ENCODE assay signal across 26 cellular contexts in genomic region chr22:43101306-43101705, GRCh38. TPM values are rescaled to one million over a fixed set of nuclear protein-coding genes. Genes with fewer than 3 reads are reported as not detected.
DNase-seq lines count a peak whose midpoint lies in the region; ATAC-seq and TF ChIP-seq lines count a peak whose summit lies in the region.
"Had no signal": no experiment of that assay in that cellular context is flagged by ENCODE, and none has a peak within 500 bp of the region (broad histone marks: within the 10 kb centered on the region; RNA-seq: fewer than 3 reads in every experiment).

No MANE protein-coding gene starts in this region.

- WGBS in ovary, 3 donors = 7 to 41% (median 16%) methylated on average over 7 of the region's 7 CpGs

- H3K27ac Mint-ChIP-seq in activated CD8-positive, alpha-beta T cell treated with anti-CD3 and anti-CD28 coated beads for 36 hours = no peak overlapping the region
- no peak overlapping the region for H3K27ac Mint-ChIP-seq in immature natural killer cell
- H3K27ac Mint-ChIP-seq: activated naive CD4-positive, alpha-beta T cell treated with anti-CD3 and anti-CD28 coated beads for 36 hours; activated T-cell treated with anti-CD3 and anti-CD28 coated beads, Interleukin-2, amount 50 U/mL, for 24 hours had no signal

- H3K27me3 ChIP-seq in ovary (no peaks in the 10 kb centered on the region), A673 (replicated peaks; ENCODE audit: insufficient read depth, low read depth, low read length, poor library complexity) (no peaks in the 10 kb centered on the region)
- H3K27me3 ChIP-seq: foreskin keratinocyte, MG63 had no signal

- TF ChIP-seq POLR2A in ovary (IDR thresholded peaks at IDR 0.05) = no peak

- no peak overlapping the region for H3K4me3 Mint-ChIP-seq in activated CD8-positive, alpha-beta T cell treated with anti-CD3 and anti-CD28 coated beads for 36 hours
- H3K4me3 Mint-ChIP-seq in immature natural killer cell = no peak overlapping the region
- H3K4me3 Mint-ChIP-seq: activated naive CD4-positive, alpha-beta T cell treated with anti-CD3 and anti-CD28 coated beads for 36 hours; activated T-cell treated with anti-CD3 and anti-CD28 coated beads, Interleukin-2, amount 50 U/mL, for 24 hours; naive B cell had no signal

- ATAC-seq in activated CD8-positive, alpha-beta T cell treated with anti-CD3 and anti-CD28 coated beads for 36 hours = no peak
- ATAC-seq: foreskin keratinocyte had no signal

- no peaks in the 10 kb centered on the region for H3K27me3 Mint-ChIP-seq in activated CD8-positive, alpha-beta T cell treated with anti-CD3 and anti-CD28 coated beads for 36 hours
- H3K27me3 Mint-ChIP-seq in immature natural killer cell (ENCODE audit: low read depth in 3 of 3) = peaks cover 0 to 1% (median 0%) of the 10 kb centered on the region in 3 donors
- H3K27me3 Mint-ChIP-seq: activated T-cell treated with anti-CD3 and anti-CD28 coated beads, Interleukin-2, amount 50 U/mL, for 24 hours had no signal

- peaks cover 4% of the 10 kb centered on the region for H3K9me3 Mint-ChIP-seq in activated CD8-positive, alpha-beta T cell treated with anti-CD3 and anti-CD28 coated beads for 36 hours
- no peaks in the 10 kb centered on the region for H3K9me3 Mint-ChIP-seq in immature natural killer cell

- no peaks in the 10 kb centered on the region for H3K36me3 ChIP-seq in ovary
- H3K36me3 ChIP-seq in A673 (ENCODE audit: insufficient read depth, low read length, poor library complexity, severe bottlenecking) = no peaks in the 10 kb centered on the region
- H3K36me3 ChIP-seq: MG63 had no signal

- intact Hi-C loops in ovary (cut with DNase I) = no loop called here
- intact Hi-C loops in A673 (cut with micrococcal nuclease; ENCODE audit: unreplicated experiment) = no loop called here
- intact Hi-C loops in activated CD8-positive, alpha-beta T cell treated with anti-CD3 and anti-CD28 coated beads for 36 hours (cut with micrococcal nuclease) = no loop called here

- CTCF ChIA-PET in A673 (lab: Charles Lee) = no interaction called here
- CTCF ChIA-PET in activated CD8-positive, alpha-beta T cell treated with anti-CD3 and anti-CD28 coated beads for 36 hours (lab: Charles Lee) = interaction anchor here (1.7 kb wide), 1 partner anchor 11 kb away, joined by 4 read pairs; no protein-coding TSS in a partner anchor

- peak overlapping the region in 1 of 2 donors; percentile 43 for H3K27ac ChIP-seq in ovary
- H3K27ac ChIP-seq in A673 (ENCODE audit: low read depth, low read length, poor library complexity, severe bottlenecking) = no peak overlapping the region
- H3K27ac ChIP-seq: C4-2B, epithelial cell of prostate had no signal

- H3K4me3 ChIP-seq in fibroblast of the aortic adventitia (ENCODE audit: low read depth, low read length) (no peak overlapping the region), ovary (no peak overlapping the region), A673 (ENCODE audit: low read depth, low read length, poor library complexity, severe bottlenecking) (no peak overlapping the region)
- H3K4me3 ChIP-seq: MG63 had no signal

- TF ChIP-seq CTCF in fibroblast of the aortic adventitia (IDR thresholded peaks at IDR 0.05; ENCODE audit: insufficient read depth, low read length) (no peak), ovary (IDR thresholded peaks at IDR 0.05) (no peak), A673 (conservative IDR thresholded peaks at IDR 0.05; ENCODE audit: low read depth, low read length) (no peak)
- no peak for TF ChIP-seq CTCF in activated CD8-positive, alpha-beta T cell treated with anti-CD3 and anti-CD28 coated beads for 36 hours (IDR thresholded peaks at IDR 0.05)

- H3K4me1 Mint-ChIP-seq in activated CD8-positive, alpha-beta T cell treated with anti-CD3 and anti-CD28 coated beads for 36 hours (ENCODE audit: low read depth) = peaks cover 14% of the 10 kb centered on the region
- H3K4me1 Mint-ChIP-seq in immature natural killer cell = peaks cover 0 to 4% of the 10 kb centered on the region in 2 donors

- DNase-seq in SK-N-DZ (ENCODE audit: low spot score) (peak; percentile 88), fibroblast of the aortic adventitia (ENCODE audit: low read depth) (peak; percentile 21), islet precursor cell (peak; percentile 93), ovary (peak; percentile 50 to 77 (median 72)), A673 (ENCODE audit: low spot score) (no peak), immature natural killer cell (no peak), NCI-H1417 (lab: John Stamatoyannopoulos, UW) (no peak)
- no peak for DNase-seq in activated CD8-positive, alpha-beta T cell treated with anti-CD3 and anti-CD28 coated beads for 36 hours
- DNase-seq: activated CD4-positive, CD25-positive, alpha-beta regulatory T cell treated with anti-CD3 and anti-CD28 coated beads, Interleukin-2, amount 50 U/mL, for 72 hours; activated CD8-positive, alpha-beta memory T cell treated with anti-CD3 and anti-CD28 coated beads for 24 hours; activated naive CD4-positive, alpha-beta T cell treated with anti-CD3 and anti-CD28 coated beads for 36 hours; activated T-cell treated with anti-CD3 and anti-CD28 coated beads, Interleukin-2, amount 50 U/mL, for 24 hours; aorta; central memory CD4-positive, alpha-beta T cell; foreskin keratinocyte; hippocampal formation; MG63; naive B cell; NCI-H1417 treated with DMSO at 0.1 percent for 48 hours; NCI-H510A; retina; T-helper 9 cell had no signal

- no peaks in the 10 kb centered on the region for H3K36me3 Mint-ChIP-seq in activated CD8-positive, alpha-beta T cell treated with anti-CD3 and anti-CD28 coated beads for 36 hours (ENCODE audit: low read depth)
- no peaks in the 10 kb centered on the region for H3K36me3 Mint-ChIP-seq in immature natural killer cell
- H3K36me3 Mint-ChIP-seq: naive B cell had no signal

- TF ChIP-seq EP300 in ovary (IDR thresholded peaks at IDR 0.05) = no peak

- no TSS peak for BruUV-seq in A673 (replicated peaks; lab: Mats Ljungman, UMichigan)

- POLR2A ChIA-PET in A673 (lab: Charles Lee; ENCODE audit: low non-redundant PET) = no interaction called here
- POLR2A ChIA-PET in activated CD8-positive, alpha-beta T cell treated with anti-CD3 and anti-CD28 coated beads for 36 hours (lab: Charles Lee) = interaction anchor here (1.0 kb wide), 1 partner anchor 9 kb away, joined by 3 read pairs; the partner anchor contains the start of gene BIK

- H3K9me3 ChIP-seq in ovary (no peaks in the 10 kb centered on the region), A673 (ENCODE audit: low read depth, low read length, poor library complexity, severe bottlenecking) (peaks cover 9% of the 10 kb centered on the region)
- H3K9me3 ChIP-seq: MG63 had no signal

- H3K4me1 ChIP-seq in ovary (ENCODE audit: insufficient read depth) (peaks cover 12% of the 10 kb centered on the region), A673 (ENCODE audit: insufficient read depth, low read length, poor library complexity, severe bottlenecking) (no peaks in the 10 kb centered on the region)

RNA-seq across cellular contexts. Expression of gene BIK, which starts 9.2 kb away (rescaled TPM):
- not detected in 2 replicates for polyA plus RNA-seq in SK-N-DZ (2014; cell fraction: cytosol; rRNA removed)
- polyA plus RNA-seq in SK-N-DZ (2014; cell fraction: nucleus; rRNA removed) = not detected in 2 replicates
- total RNA-seq in fibroblast of the aortic adventitia (ENCODE audit: low replicate concordance) (not detected in 2 replicates), ovary (10 to 100 TPM in 1 of 7 donors, 1 to 10 TPM in 1, under 1 TPM in 2, not detected in 3; 0.31 to 15.2 (median 1.00) TPM), A673 (2021) (1.8 and 2.0 TPM in 2 replicates)
- polyA plus RNA-seq in ovary (under 1 TPM in 1 of 2 donors, not detected in 1; 0.34 TPM), immature natural killer cell (1 to 10 TPM in 1 of 3 donors, under 1 TPM in 1, not detected in 1; 0.45 to 1.6 TPM)
- 1 to 10 TPM; 2.5 to 3.3 TPM for total RNA-seq in activated CD8-positive, alpha-beta T cell treated with anti-CD3 and anti-CD28 coated beads for 36 hours
- total RNA-seq: aorta, osteoblast, RPMI7951 had no signal

RNA-seq across cellular contexts. Expression of gene TTLL1, which starts 12.1 kb away (rescaled TPM):
- 11.9 and 15.2 TPM in 2 replicates for polyA plus RNA-seq in SK-N-DZ (2014; cell fraction: cytosol; rRNA removed)
- 5.1 and 6.4 TPM in 2 replicates for polyA plus RNA-seq in SK-N-DZ (2014; cell fraction: nucleus; rRNA removed)
- total RNA-seq in fibroblast of the aortic adventitia (ENCODE audit: low replicate concordance) (9.4 and 23.1 TPM in 2 replicates), ovary (1 to 10 TPM; 1.3 to 10.0 (median 7.2) TPM), A673 (2021) (6.4 and 6.8 TPM in 2 replicates)
- polyA plus RNA-seq in ovary (10 to 100 TPM in 1 of 2 donors, 1 to 10 TPM in 1; 5.5 to 13.7 TPM), immature natural killer cell (10 to 100 TPM in 1 of 3 donors, 1 to 10 TPM in 2; 9.4 to 14.4 (median 9.9) TPM)
- 1 to 10 TPM; 4.2 to 6.0 TPM for total RNA-seq in activated CD8-positive, alpha-beta T cell treated with anti-CD3 and anti-CD28 coated beads for 36 hours

RNA-seq across cellular contexts. Expression of gene MCAT, which starts 41.9 kb away (rescaled TPM):
- polyA plus RNA-seq in SK-N-DZ (2014; cell fraction: cytosol; rRNA removed) = 31.7 and 44.0 TPM in 2 replicates
- 22.3 and 24.3 TPM in 2 replicates for polyA plus RNA-seq in SK-N-DZ (2014; cell fraction: nucleus; rRNA removed)
- 12.2 and 42.8 TPM in 2 replicates for total RNA-seq in fibroblast of the aortic adventitia (ENCODE audit: low replicate concordance)
- total RNA-seq in ovary = 10 to 100 TPM; 14.6 to 34.0 (median 18.0) TPM
- 10 to 100 TPM in 1 of 2 donors, 1 to 10 TPM in 1; 7.5 to 13.6 TPM for polyA plus RNA-seq in ovary
- total RNA-seq in A673 (2021) = 31.6 and 32.2 TPM in 2 replicates
- 10 to 100 TPM; 14.8 to 15.0 TPM for total RNA-seq in activated CD8-positive, alpha-beta T cell treated with anti-CD3 and anti-CD28 coated beads for 36 hours
- polyA plus RNA-seq in immature natural killer cell = 10 to 100 TPM in 1 of 3 donors, 1 to 10 TPM in 2; 5.8 to 10.2 (median 9.6) TPM

RNA-seq across cellular contexts. Expression of gene TSPO, which starts 50.1 kb away (rescaled TPM):
- polyA plus RNA-seq in SK-N-DZ (2014; cell fraction: cytosol; rRNA removed) = 5.8 and 11.7 TPM in 2 replicates
- polyA plus RNA-seq in SK-N-DZ (2014; cell fraction: nucleus; rRNA removed) = 4.1 and 13.1 TPM in 2 replicates
- total RNA-seq in fibroblast of the aortic adventitia (ENCODE audit: low replicate concordance) (129 and 222 TPM in 2 replicates), ovary (100 to 1,000 TPM in 3 of 7 donors, 10 to 100 TPM in 4; 48.1 to 263 (median 79.1) TPM), A673 (2021) (105 and 127 TPM in 2 replicates)
- polyA plus RNA-seq in ovary (100 to 1,000 TPM in 1 of 2 donors, 1 to 10 TPM in 1; 1.3 to 115 TPM), immature natural killer cell (100 to 1,000 TPM; 338 to 509 (median 463) TPM)
- total RNA-seq in activated CD8-positive, alpha-beta T cell treated with anti-CD3 and anti-CD28 coated beads for 36 hours = 100 to 1,000 TPM in 1 of 2 experiments, 10 to 100 TPM in 1; 94.8 to 103 TPM

Comparison
In these comparisons a context has a peak if more than half of its experiments do, and no peak if none do; other contexts are left out.
1. DNase-seq: peak in SK-N-DZ (single experiment), fibroblast of the aortic adventitia (single experiment), islet precursor cell (single experiment) and ovary (5 of 5); none in A673 (single experiment), activated CD8-positive, alpha-beta T cell treated with anti-CD3 and anti-CD28 coated beads for 36 hours (single experiment), immature natural killer cell (0 of 3) and NCI-H1417 (0 of 3).